ENCODE assay signal across 31 cellular contexts in the genomic region with DNA sequence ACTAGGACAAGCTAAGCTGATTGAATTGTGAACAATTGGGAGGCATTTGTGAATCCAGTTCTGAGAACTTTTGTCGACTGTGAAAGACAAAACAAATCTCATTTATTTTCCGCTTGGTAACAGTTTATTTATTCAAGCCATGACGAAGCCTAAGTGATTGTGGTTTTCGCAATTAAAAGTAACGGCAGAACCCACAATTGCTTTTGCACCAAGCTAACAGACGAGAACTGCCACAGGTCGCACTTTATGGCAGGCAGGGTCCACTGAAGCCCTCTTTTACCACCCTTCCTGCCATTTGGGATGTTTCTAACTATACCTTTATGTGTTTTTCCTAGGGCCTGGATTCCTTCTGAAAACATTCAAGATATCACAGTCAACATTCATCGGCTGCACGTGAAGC.
"Had no signal": no experiment of that assay in that cellular context is flagged by ENCODE, and none has a peak within 500 bp of the region (broad histone marks: within the 10 kb centered on the region; RNA-seq: fewer than 3 reads in every experiment).

No MANE protein-coding gene starts in this region.

- H3K27me3 ChIP-seq: body of pancreas, colonic mucosa, dorsolateral prefrontal cortex, esophagus muscularis mucosa, foreskin keratinocyte, gastrocnemius medialis, heart left ventricle had no signal

- H3K27me3 Mint-ChIP-seq: activated CD4-positive, alpha-beta memory T cell treated with anti-CD3 and anti-CD28 coated beads for 36 hours; activated CD4-positive, alpha-beta T cell treated with anti-CD3 and anti-CD28 coated beads for 36 hours; activated CD4-positive, alpha-beta T cell treated with anti-CD3 and anti-CD28 coated beads, Interleukin-2, amount 10 ng/mL, durations not matched to agents 24 days and 14 days; activated naive CD4-positive, alpha-beta T cell treated with anti-CD3 and anti-CD28 coated beads, Interleukin-2, amount 10 ng/mL, durations not matched to agents 7 days and 5 days; activated naive CD8-positive, alpha-beta T cell treated with anti-CD3 and anti-CD28 coated beads, Interleukin-2, amount 10 ng/mL, durations not matched to agents 7 days and 5 days; dendritic cell treated with granulocyte-macrophage colony-stimulating factor and Interleukin-4, amounts not matched to agents 40 ng/mL and 50 ng/mL, for 4 days had no signal

- ATAC-seq: activated CD4-positive, alpha-beta T cell treated with anti-CD3 and anti-CD28 coated beads for 36 hours; activated CD8-positive, alpha-beta T cell treated with anti-CD3 and anti-CD28 coated beads, Interleukin-2, amount 10 ng/mL, durations not matched to agents 7 days and 5 days; activated naive CD4-positive, alpha-beta T cell treated with anti-CD3 and anti-CD28 coated beads, Interleukin-2, amount 50 U/mL, for 72 hours; body of pancreas; foreskin keratinocyte; gastrocnemius medialis; heart left ventricle had no signal

- H3K27ac ChIP-seq: body of pancreas, colonic mucosa, esophagus muscularis mucosa, foreskin keratinocyte, gastrocnemius medialis, heart left ventricle had no signal

- H3K36me3 ChIP-seq: colonic mucosa had no signal

- H3K27ac Mint-ChIP-seq: activated CD4-positive, alpha-beta memory T cell treated with anti-CD3 and anti-CD28 coated beads for 36 hours; activated CD4-positive, alpha-beta T cell treated with anti-CD3 and anti-CD28 coated beads for 36 hours; activated CD4-positive, alpha-beta T cell treated with anti-CD3 and anti-CD28 coated beads, Interleukin-2, amount 10 ng/mL, durations not matched to agents 24 days and 14 days; activated CD8-positive, alpha-beta T cell treated with anti-CD3 and anti-CD28 coated beads, Interleukin-2, amount 10 ng/mL, durations not matched to agents 7 days and 5 days; activated naive CD4-positive, alpha-beta T cell treated with anti-CD3 and anti-CD28 coated beads, Interleukin-2, amount 10 ng/mL, durations not matched to agents 7 days and 5 days; activated naive CD4-positive, alpha-beta T cell treated with anti-CD3 and anti-CD28 coated beads, Interleukin-2, amount 50 U/mL, for 72 hours; activated naive CD8-positive, alpha-beta T cell treated with anti-CD3 and anti-CD28 coated beads, Interleukin-2, amount 10 ng/mL, durations not matched to agents 7 days and 5 days; activated T-helper 1 cell treated with anti-CD3 and anti-CD28 coated beads, Interleukin-12 subunit alpha, Interleukin-12 subunit beta, Interleukin-2, Interleukin-4 antibody, amounts not matched to agents 30 ng/mL and 10 ng/mL and 1 ng/mL, durations not matched to agents 14 hours and 24 hours and 36 hours; activated T-helper 2 cell treated with anti-CD3 and anti-CD28 coated beads, Interferon-gamma antibody, Interleukin-2, Interleukin-4, amounts not matched to agents 10 μg/mL and 5 μg/mL and 100 μg/mL, durations not matched to agents 14 hours and 24 hours and 36 hours; dendritic cell treated with granulocyte-macrophage colony-stimulating factor and Interleukin-4, amounts not matched to agents 40 ng/mL and 50 ng/mL, for 4 days had no signal

- H3K4me1 Mint-ChIP-seq: activated CD4-positive, alpha-beta T cell treated with anti-CD3 and anti-CD28 coated beads for 36 hours; activated CD4-positive, alpha-beta T cell treated with anti-CD3 and anti-CD28 coated beads, Interleukin-2, amount 10 ng/mL, durations not matched to agents 24 days and 14 days; activated naive CD4-positive, alpha-beta T cell treated with anti-CD3 and anti-CD28 coated beads, Interleukin-2, amount 10 ng/mL, durations not matched to agents 7 days and 5 days; activated naive CD8-positive, alpha-beta T cell treated with anti-CD3 and anti-CD28 coated beads, Interleukin-2, amount 10 ng/mL, durations not matched to agents 7 days and 5 days had no signal

- H3K9me3 Mint-ChIP-seq: activated CD4-positive, alpha-beta memory T cell treated with anti-CD3 and anti-CD28 coated beads for 36 hours; activated CD4-positive, alpha-beta T cell treated with anti-CD3 and anti-CD28 coated beads, Interleukin-2, amount 10 ng/mL, durations not matched to agents 24 days and 14 days; activated naive CD4-positive, alpha-beta T cell treated with anti-CD3 and anti-CD28 coated beads, Interleukin-2, amount 10 ng/mL, durations not matched to agents 7 days and 5 days; activated naive CD4-positive, alpha-beta T cell treated with anti-CD3 and anti-CD28 coated beads, Interleukin-2, amount 50 U/mL, for 72 hours; activated naive CD8-positive, alpha-beta T cell treated with anti-CD3 and anti-CD28 coated beads, Interleukin-2, amount 10 ng/mL, durations not matched to agents 7 days and 5 days; activated T-helper 1 cell treated with anti-CD3 and anti-CD28 coated beads, Interleukin-12 subunit alpha, Interleukin-12 subunit beta, Interleukin-2, Interleukin-4 antibody, amounts not matched to agents 30 ng/mL and 10 ng/mL and 1 ng/mL, durations not matched to agents 14 hours and 24 hours and 36 hours; activated T-helper 2 cell treated with anti-CD3 and anti-CD28 coated beads, Interferon-gamma antibody, Interleukin-2, Interleukin-4, amounts not matched to agents 10 μg/mL and 5 μg/mL and 100 μg/mL, durations not matched to agents 14 hours and 24 hours and 36 hours; dendritic cell treated with granulocyte-macrophage colony-stimulating factor and Interleukin-4, amounts not matched to agents 40 ng/mL and 50 ng/mL, for 4 days had no signal

- DNase-seq: activated CD4-positive, alpha-beta memory T cell treated with anti-CD3 and anti-CD28 coated beads for 36 hours; activated CD4-positive, alpha-beta T cell treated with anti-CD3 and anti-CD28 coated beads for 36 hours; activated CD4-positive, alpha-beta T cell treated with anti-CD3 and anti-CD28 coated beads, Interleukin-2, amount 10 ng/mL, durations not matched to agents 24 days and 14 days; activated CD4-positive, CD25-positive, alpha-beta regulatory T cell; activated CD4-positive, CD25-positive, alpha-beta regulatory T cell treated with anti-CD3 and anti-CD28 coated beads, Interleukin-2, amount 50 U/mL, for 72 hours; activated CD8-positive, alpha-beta T cell treated with anti-CD3 and anti-CD28 coated beads, Interleukin-2, amount 10 ng/mL, durations not matched to agents 7 days and 5 days; activated effector memory CD4-positive, alpha-beta T cell treated with anti-CD3 and anti-CD28 coated beads, Interleukin-2, amount 50 U/mL, for 16 hours; activated naive CD4-positive, alpha-beta T cell; activated naive CD4-positive, alpha-beta T cell treated with anti-CD3 and anti-CD28 coated beads, Interleukin-2, amount 10 ng/mL, durations not matched to agents 7 days and 5 days; activated naive CD8-positive, alpha-beta T cell treated with anti-CD3 and anti-CD28 coated beads, Interleukin-2, amount 10 ng/mL, durations not matched to agents 7 days and 5 days; activated T-cell treated with anti-CD3 and anti-CD28 coated beads, Interleukin-2, amount 50 U/mL, for 1 hour; activated T-cell treated with anti-CD3 and anti-CD28 coated beads, Interleukin-2, amount 50 U/mL, for 48 hours; amniotic stem cell; anterior cingulate cortex; body of pancreas; caudate nucleus; cerebellar nuclear complex; colonic mucosa; dorsolateral prefrontal cortex; effector memory CD4-positive, alpha-beta T cell; erythroblast; foreskin keratinocyte; gastrocnemius medialis; glutamatergic neuron; heart left ventricle; T-helper 2 cell had no signal

- H3K4me1 ChIP-seq: body of pancreas, colonic mucosa, foreskin keratinocyte, gastrocnemius medialis had no signal

- H3K9me3 ChIP-seq: body of pancreas, colonic mucosa, esophagus muscularis mucosa, gastrocnemius medialis, heart left ventricle had no signal

- H3K4me3 Mint-ChIP-seq: activated CD4-positive, alpha-beta memory T cell treated with anti-CD3 and anti-CD28 coated beads for 36 hours; activated CD4-positive, alpha-beta T cell treated with anti-CD3 and anti-CD28 coated beads for 36 hours; activated CD4-positive, alpha-beta T cell treated with anti-CD3 and anti-CD28 coated beads, Interleukin-2, amount 10 ng/mL, durations not matched to agents 24 days and 14 days; activated CD8-positive, alpha-beta T cell treated with anti-CD3 and anti-CD28 coated beads, Interleukin-2, amount 10 ng/mL, durations not matched to agents 7 days and 5 days; activated naive CD4-positive, alpha-beta T cell treated with anti-CD3 and anti-CD28 coated beads, Interleukin-2, amount 10 ng/mL, durations not matched to agents 7 days and 5 days; activated naive CD8-positive, alpha-beta T cell treated with anti-CD3 and anti-CD28 coated beads, Interleukin-2, amount 10 ng/mL, durations not matched to agents 7 days and 5 days; activated T-helper 1 cell treated with anti-CD3 and anti-CD28 coated beads, Interleukin-12 subunit alpha, Interleukin-12 subunit beta, Interleukin-2, Interleukin-4 antibody, amounts not matched to agents 30 ng/mL and 10 ng/mL and 1 ng/mL, durations not matched to agents 14 hours and 24 hours and 36 hours; dendritic cell treated with granulocyte-macrophage colony-stimulating factor and Interleukin-4, amounts not matched to agents 40 ng/mL and 50 ng/mL, for 4 days had no signal

- H3K4me3 ChIP-seq: body of pancreas, colonic mucosa, dorsolateral prefrontal cortex, esophagus muscularis mucosa, gastrocnemius medialis, heart left ventricle had no signal
